ENCODE assay signal across 8 cellular contexts in genomic region chr6:33570806-33571636, GRCh38. TPM values are rescaled to one million over a fixed set of nuclear protein-coding genes. Genes with fewer than 3 reads are reported as not detected.
A peak's percentile ranks its signal among the peaks of the same experiment; 100 is the strongest.
DNase-seq lines count a peak whose midpoint lies in the region; ATAC-seq and TF ChIP-seq lines count a peak whose summit lies in the region.

No MANE protein-coding gene starts in this region.

- H3K4me1 Mint-ChIP-seq in natural killer cell treated with Interleukin-12 subunit alpha and Interleukin-12 subunit beta and Interleukin-15 and Interleukin-18, amount 100 ng/mL, for 72 hours (ENCODE audit: low read depth in 2 of 2), result peaks cover 57 to 60% of the 10 kb centered on the region in 2 donors

- no peak for TF ChIP-seq CTCF in fibroblast of mammary gland (conservative IDR thresholded peaks at IDR 0.05; ENCODE audit: control insufficient read depth, insufficient read depth, low read depth, low read length)

- peak; percentile 49 for DNase-seq in DMS79 (lab: John Stamatoyannopoulos, UW)
- peak; percentile 85 for DNase-seq in KBM-7
- DNase-seq in RKO (ENCODE audit: low spot score), result peak; percentile 82
- peak; percentile 72 to 81 for DNase-seq in activated T-helper 1 cell treated with anti-CD3 and anti-CD28 coated beads, Interleukin-2, amount 50 U/mL, for 16 hours (ENCODE audit: low read depth in 1 of 2, low spot score in 1 of 2)
- DNase-seq in fibroblast of mammary gland (ENCODE audit: low read depth), result peak; percentile 63
- DNase-seq in natural killer cell treated with Interleukin-12 subunit alpha and Interleukin-12 subunit beta and Interleukin-15 and Interleukin-18, amount 100 ng/mL, for 72 hours (ENCODE audit: low spot score), result peak; percentile 97
- peak; percentile 91 for DNase-seq in stimulated activated naive CD8-positive, alpha-beta T cell treated with anti-CD3 and anti-CD28 coated beads, Interleukin-15, Interleukin-2, amounts not matched to agents 100 U/mL and 50 U/mL, for 24 hours

- H3K9me3 Mint-ChIP-seq in natural killer cell treated with Interleukin-12 subunit alpha and Interleukin-12 subunit beta and Interleukin-15 and Interleukin-18, amount 100 ng/mL, for 72 hours, result no peaks in the 10 kb centered on the region

- peak overlapping the region; percentile 88 for H3K4me3 Mint-ChIP-seq in natural killer cell treated with Interleukin-12 subunit alpha and Interleukin-12 subunit beta and Interleukin-15 and Interleukin-18, amount 100 ng/mL, for 72 hours

- peak; percentile 82 for ATAC-seq in GM21723 (IDR thresholded peaks at IDR 0.05; ENCODE audit: unreplicated experiment)
- ATAC-seq in natural killer cell treated with Interleukin-12 subunit alpha and Interleukin-12 subunit beta and Interleukin-15 and Interleukin-18, amount 100 ng/mL, for 72 hours, result peak; percentile 92 to 94
- peak; percentile 91 for ATAC-seq in stimulated activated naive CD8-positive, alpha-beta T cell treated with anti-CD3 and anti-CD28 coated beads, Interleukin-15, Interleukin-2, amounts not matched to agents 100 U/mL and 50 U/mL, for 24 hours

- H3K4me3 ChIP-seq in fibroblast of mammary gland (ENCODE audit: control insufficient read depth, low read depth, low read length), result peak overlapping the region; percentile 69

- H3K27ac Mint-ChIP-seq in natural killer cell treated with Interleukin-12 subunit alpha and Interleukin-12 subunit beta and Interleukin-15 and Interleukin-18, amount 100 ng/mL, for 72 hours, result peak overlapping the region; percentile 97 to 100

- H3K36me3 Mint-ChIP-seq in natural killer cell treated with Interleukin-12 subunit alpha and Interleukin-12 subunit beta and Interleukin-15 and Interleukin-18, amount 100 ng/mL, for 72 hours, result peaks cover 11% of the 10 kb centered on the region

- in situ Hi-C loops in KBM-7 (cut with MboI; ENCODE audit: low pct_unique_long_range_greater_than_20kb, low sequenced_read_pairs), result no loop called here

- H3K27me3 Mint-ChIP-seq in natural killer cell treated with Interleukin-12 subunit alpha and Interleukin-12 subunit beta and Interleukin-15 and Interleukin-18, amount 100 ng/mL, for 72 hours, result no peaks in the 10 kb centered on the region

RNA-seq across cellular contexts. Expression of gene BAK1, which starts 9.1 kb away (rescaled TPM):
- 100 to 1,000 TPM; 101 to 103 TPM for total RNA-seq in natural killer cell treated with Interleukin-12 subunit alpha and Interleukin-12 subunit beta and Interleukin-15 and Interleukin-18, amount 100 ng/mL, for 72 hours

RNA-seq across cellular contexts. Expression of gene ITPR3, which starts 50.1 kb away (rescaled TPM):
- 10 to 100 TPM; 27.6 to 77.6 TPM for total RNA-seq in natural killer cell treated with Interleukin-12 subunit alpha and Interleukin-12 subunit beta and Interleukin-15 and Interleukin-18, amount 100 ng/mL, for 72 hours

Comparison
In these comparisons a context has a peak if more than half of its experiments do, and no peak if none do; other contexts are left out.
1. Peak in every context shown above with its lines: DNase-seq, ATAC-seq and H3K4me3 ChIP-seq.